10 cellular contexts compared by ENCODE assay signal in the genomic region with DNA sequence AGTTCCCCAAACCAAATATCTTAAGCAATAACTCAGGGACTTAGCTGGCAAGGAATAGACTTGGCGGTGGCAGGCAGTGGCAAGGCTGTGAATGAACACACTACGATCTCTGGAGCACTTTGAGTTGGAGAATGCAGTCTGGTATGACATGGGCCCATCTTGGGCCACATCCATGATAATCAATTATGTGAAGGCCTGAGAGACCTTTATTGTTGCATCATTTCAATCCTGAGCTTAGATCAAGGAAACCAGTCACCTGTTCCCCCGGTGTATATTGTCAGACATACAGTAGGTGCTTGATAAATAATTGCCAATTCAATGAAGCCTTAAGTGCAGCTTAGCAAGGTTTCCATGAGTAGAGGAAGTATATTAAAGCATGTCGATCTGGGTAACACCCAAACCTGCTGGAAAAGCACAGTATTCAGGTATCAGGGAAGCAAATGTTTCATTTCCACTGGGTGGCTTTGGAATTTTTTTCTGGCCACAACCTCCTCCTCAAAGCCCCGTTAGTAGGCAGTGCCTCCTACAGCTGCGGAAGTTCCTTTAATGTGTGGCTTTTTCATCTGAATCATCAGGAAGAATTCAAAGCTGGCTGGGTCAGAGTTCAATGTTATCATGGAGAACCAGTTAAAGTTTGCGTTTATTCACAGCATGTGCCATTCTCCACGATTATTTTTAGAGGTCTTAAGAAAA. TPM values are rescaled to one million over a fixed set of nuclear protein-coding genes. Genes with fewer than 3 reads are reported as not detected.
DNase-seq lines count a peak whose midpoint lies in the region; ATAC-seq and TF ChIP-seq lines count a peak whose summit lies in the region.
"Had no signal": no experiment of that assay in that cellular context is flagged by ENCODE, and none has a peak within 500 bp of the region (broad histone marks: within the 10 kb centered on the region; RNA-seq: fewer than 3 reads in every experiment).

No MANE protein-coding gene starts in this region.

- DNase-seq in activated CD8-positive, alpha-beta memory T cell treated with anti-CD3 and anti-CD28 coated beads for 24 hours = peak; percentile 44
- DNase-seq in activated CD8-positive, alpha-beta memory T cell treated with anti-CD3 and anti-CD28 coated beads, Interleukin-2, amount 50 U/mL, for 4 hours = no peak
- no peak for DNase-seq in Panc1 (ENCODE audit: low read depth, low spot score)
- DNase-seq in skeletal muscle cell (ENCODE audit: low read depth) = peak; percentile 34
- DNase-seq in body of pancreas = no peak
- no peak for DNase-seq in NCI-H2107 treated with DMSO at 0.1 percent for 48 hours (lab: John Stamatoyannopoulos, UW; ENCODE audit: unreplicated experiment)
- no peak for DNase-seq in NCI-H1694 (lab: John Stamatoyannopoulos, UW)
- DNase-seq: C1 segment of cervical spinal cord had no signal

- no peaks in the 10 kb centered on the region for H3K4me1 ChIP-seq in Panc1 (ENCODE audit: control insufficient read depth, insufficient read depth, low read length)
- H3K4me1 ChIP-seq in body of pancreas = no peaks in the 10 kb centered on the region

- peak overlapping the region; percentile 67 for H3K27ac Mint-ChIP-seq in dendritic cell treated with granulocyte-macrophage colony-stimulating factor and Interleukin-4, amounts not matched to agents 40 ng/mL and 50 ng/mL, for 4 days

- TF ChIP-seq POLR2A in body of pancreas (IDR thresholded peaks at IDR 0.05) = no peak

- H3K9me3 ChIP-seq in Panc1 (ENCODE audit: control insufficient read depth, insufficient read depth, low read depth, low read length) = no peaks in the 10 kb centered on the region
- no peaks in the 10 kb centered on the region for H3K9me3 ChIP-seq in body of pancreas

- H3K36me3 ChIP-seq in Panc1 (ENCODE audit: control insufficient read depth, insufficient read depth, low read length) = no peaks in the 10 kb centered on the region
- no peaks in the 10 kb centered on the region for H3K36me3 ChIP-seq in body of pancreas (replicated peaks in 1 of 2; ENCODE audit: insufficient read depth in 1 of 2, low read depth in 2 of 2)

- CTCF ChIA-PET in Panc1 (lab: Charles Lee) = no interaction called here

- H3K27me3 ChIP-seq in Panc1 (ENCODE audit: control insufficient read depth, insufficient read depth, low read length) = no peaks in the 10 kb centered on the region
- H3K27me3 ChIP-seq in body of pancreas = no peaks in the 10 kb centered on the region

- BruUV-seq in Panc1 (replicated peaks; lab: Mats Ljungman, UMichigan) = no TSS peak

- no peaks in the 10 kb centered on the region for H3K27me3 Mint-ChIP-seq in dendritic cell treated with granulocyte-macrophage colony-stimulating factor and Interleukin-4, amounts not matched to agents 40 ng/mL and 50 ng/mL, for 4 days

- POLR2A ChIA-PET in Panc1 (lab: Charles Lee) = no interaction called here

- no peak overlapping the region for H3K4me3 Mint-ChIP-seq in dendritic cell treated with granulocyte-macrophage colony-stimulating factor and Interleukin-4, amounts not matched to agents 40 ng/mL and 50 ng/mL, for 4 days

- H3K4me3 ChIP-seq in Panc1 (ENCODE audit: low read depth in 2 of 2, low read length in 2 of 2) (no peak overlapping the region), skeletal muscle cell (ENCODE audit: low read depth, low read length) (no peak overlapping the region), body of pancreas (no peak overlapping the region)

- TF ChIP-seq CTCF in Panc1 (IDR thresholded peaks at IDR 0.05) (no peak), body of pancreas (IDR thresholded peaks at IDR 0.05) (no peak)

- WGBS in body of pancreas, 2 donors = 53 to 54% methylated on average over 8 of the region's 8 CpGs

- H3K36me3 Mint-ChIP-seq in dendritic cell treated with granulocyte-macrophage colony-stimulating factor and Interleukin-4, amounts not matched to agents 40 ng/mL and 50 ng/mL, for 4 days (ENCODE audit: low read depth) = peaks cover 38% of the 10 kb centered on the region

- peaks cover 82% of the 10 kb centered on the region for H3K4me1 Mint-ChIP-seq in dendritic cell treated with granulocyte-macrophage colony-stimulating factor and Interleukin-4, amounts not matched to agents 40 ng/mL and 50 ng/mL, for 4 days (ENCODE audit: low read depth)

- no peak overlapping the region for H3K27ac ChIP-seq in Panc1 (ENCODE audit: low read length)
- H3K27ac ChIP-seq in body of pancreas = no peak overlapping the region
- H3K27ac ChIP-seq: KMS-11 had no signal

- intact Hi-C loops in Panc1 (cut with micrococcal nuclease; ENCODE audit: unreplicated experiment) (no loop called here), body of pancreas (cut with DNase I) (no loop called here)
- intact Hi-C loops in dendritic cell treated with granulocyte-macrophage colony-stimulating factor and Interleukin-4, amounts not matched to agents 40 ng/mL and 50 ng/mL, for 4 days (cut with micrococcal nuclease) = no loop called here

- in situ Hi-C loops in Panc1 (cut with HindIII; ENCODE audit: low pct_unique_long_range_greater_than_20kb, low sequenced_read_pairs) = no loop called here

- ATAC-seq in Panc1 (peak; percentile 65; the same call in 1 of the 2 replicates), body of pancreas (no peak)

- H3K9me3 Mint-ChIP-seq in dendritic cell treated with granulocyte-macrophage colony-stimulating factor and Interleukin-4, amounts not matched to agents 40 ng/mL and 50 ng/mL, for 4 days = no peaks in the 10 kb centered on the region

RNA-seq across cellular contexts. Expression of a gene that starts 10.2 kb away (rescaled TPM):
- total RNA-seq in Panc1 (2021; ENCODE audit: unreplicated experiment) = 0.15 TPM
- polyA plus RNA-seq in Panc1 (2012; ENCODE audit: insufficient read length) = 0.15 TPM
- total RNA-seq in body of pancreas = under 1 TPM in 1 of 2 donors, not detected in 1; 0.52 TPM

RNA-seq across cellular contexts. Expression of a gene that starts 29.8 kb away (rescaled TPM):
- total RNA-seq in Panc1 (2021; ENCODE audit: unreplicated experiment) (46.3 TPM), body of pancreas (10 to 100 TPM; 12.2 to 14.5 TPM)
- 39.7 TPM for polyA plus RNA-seq in Panc1 (2012; ENCODE audit: insufficient read length)

RNA-seq across cellular contexts. Expression of a gene that starts 30.3 kb away (rescaled TPM):
- total RNA-seq in Panc1 (2021; ENCODE audit: unreplicated experiment) (115 TPM), body of pancreas (1 to 10 TPM in 1 of 2 donors, under 1 TPM in 1; 0.66 to 1.0 TPM)
- 41.1 TPM for polyA plus RNA-seq in Panc1 (2012; ENCODE audit: insufficient read length)

RNA-seq across cellular contexts. Expression of a gene that starts 46.1 kb away (rescaled TPM):
- total RNA-seq in Panc1 (2021; ENCODE audit: unreplicated experiment) (89.2 TPM), body of pancreas (10 to 100 TPM; 22.1 to 29.1 TPM)
- polyA plus RNA-seq in Panc1 (2012; ENCODE audit: insufficient read length) = 85.2 TPM

Comparison
In these comparisons a context has a peak if more than half of its experiments do, and no peak if none do; other contexts are left out.
1. DNase-seq: peak in activated CD8-positive, alpha-beta memory T cell treated with anti-CD3 and anti-CD28 coated beads for 24 hours (single experiment) and skeletal muscle cell (single experiment); none in activated CD8-positive, alpha-beta memory T cell treated with anti-CD3 and anti-CD28 coated beads, Interleukin-2, amount 50 U/mL, for 4 hours (single experiment), Panc1 (single experiment), body of pancreas (0 of 4), NCI-H2107 treated with DMSO at 0.1 percent for 48 hours (single experiment) and NCI-H1694 (single experiment).
2. RNA of a gene that starts 30.3 kb away (total RNA-seq): 115 TPM in Panc1 (single experiment); 0.66 to 1.0 TPM in body of pancreas; every median in the first group is over 10 times any median in the second.